Comparison of ENCODE assay signal across 9 cellular contexts in genomic region chr12:53061404-53062010, GRCh38. TPM values are rescaled to one million over a fixed set of nuclear protein-coding genes. Genes with fewer than 3 reads are reported as not detected.
DNase-seq lines count a peak whose midpoint lies in the region; ATAC-seq, FAIRE-seq and TF ChIP-seq lines count a peak whose summit lies in the region.
"Had no signal": no experiment of that assay in that cellular context is flagged by ENCODE, and none has a peak within 500 bp of the region (broad histone marks: within the 10 kb centered on the region; RNA-seq: fewer than 3 reads in every experiment).

No MANE protein-coding gene starts in this region.

- H3K79me1 ChIP-seq in mesendoderm (ENCODE audit: low read length): no peaks in the 10 kb centered on the region

- BruUV-seq in Calu3 (replicated peaks; lab: Mats Ljungman, UMichigan) (no TSS peak), GM12878 (replicated peaks; lab: Mats Ljungman, UMichigan) (no TSS peak)

- no peak overlapping the region for H2AFZ ChIP-seq in GM12878 (ENCODE audit: control insufficient read depth, low read depth, low read length)

- peaks cover 23% of the 10 kb centered on the region for H3K36me3 Mint-ChIP-seq in Calu3 (ENCODE audit: insufficient read depth, unreplicated experiment)
- H3K36me3 Mint-ChIP-seq: activated naive CD4-positive, alpha-beta T cell treated with anti-CD3 and anti-CD28 coated beads, Interleukin-2, amount 50 U/mL, for 72 hours had no signal

- no peak overlapping the region for H3K56ac ChIP-seq in mesendoderm (ENCODE audit: low read length)

- H3K4me3 ChIP-seq in GM12878 (no peak overlapping the region), mesendoderm (ENCODE audit: low read length) (no peak overlapping the region)

- H2BK120ac ChIP-seq in mesendoderm (ENCODE audit: low read depth, low read length): no peak overlapping the region

- no peak overlapping the region for H2BK15ac ChIP-seq in mesendoderm (replicated peaks; ENCODE audit: low read depth)

- SMC1A ChIA-PET in GM12878 (lab: Charles Lee; ENCODE audit: uncharacterized antibody, unreplicated experiment): interaction anchor here (7.8 kb wide), 1 partner anchor 40 kb away, joined by 126 read pairs; the partner anchor contains the start of gene SOAT2

- no peak overlapping the region for H2AK5ac ChIP-seq in mesendoderm (ENCODE audit: low read length)

- in situ Hi-C loops in GM12878 (cut with MboI): no loop called here

- RAD21 ChIA-PET in GM12878 (lab: Charles Lee; ENCODE audit: unreplicated experiment): interaction anchor here (0.8 kb wide), 1 partner anchor 40 kb away, joined by 3 read pairs; no protein-coding TSS in a partner anchor

- H4K20me1 ChIP-seq in GM12878 (ENCODE audit: control insufficient read depth, insufficient read depth): no peaks in the 10 kb centered on the region

- ATAC-seq in GM12878 (peak; percentile 49), HG03097 (IDR thresholded peaks at IDR 0.05; ENCODE audit: low FRiP score, unreplicated experiment) (no peak), HG02759 (IDR thresholded peaks at IDR 0.05; ENCODE audit: unreplicated experiment) (no peak)

- CTCF ChIA-PET in Calu3 (lab: Charles Lee) (interaction anchor here (0.6 to 1.6 kb wide), 7 partner anchors 13 to 1169 kb away, joined by 3 to 7 read pairs (median 4); no protein-coding TSS in a partner anchor), GM12878 (lab: Yijun Ruan, JAX) (interaction anchor here (0.7 to 2.0 kb wide), 6 partner anchors 10 to 41 kb away, joined by 3 to 7 read pairs (median 4); partner anchors contain the start of genes SOAT2 and TNS2)

- H3K4me3 Mint-ChIP-seq in Calu3 (ENCODE audit: low read depth, unreplicated experiment): no peak overlapping the region

- H4K5ac ChIP-seq in mesendoderm (ENCODE audit: low read length): no peak overlapping the region

- H3K23ac ChIP-seq in mesendoderm (ENCODE audit: low read length): no peak overlapping the region

- no peak overlapping the region for H3K18ac ChIP-seq in mesendoderm (ENCODE audit: low read length)

- no peak for FAIRE-seq in GM12878 (lab: Jason Lieb, UNC)

- H3K79me2 ChIP-seq in GM12878 (ENCODE audit: control insufficient read depth, insufficient read depth, low read length) (no peaks in the 10 kb centered on the region), mesendoderm (ENCODE audit: control insufficient read depth, insufficient read depth, low read length) (no peaks in the 10 kb centered on the region)

- TF ChIP-seq RAD21 in GM12878 (IDR thresholded peaks at IDR 0.05; ENCODE audit: insufficient read depth, low read depth, low read length): no peak

- intact Hi-C loops in Calu3 (cut with micrococcal nuclease; ENCODE audit: unreplicated experiment) (no loop called here), GM12878 (cut with micrococcal nuclease; ENCODE audit: unreplicated experiment) (no loop called here)

- H3K27me3 ChIP-seq in GM12878 (replicated peaks in 1 of 2; ENCODE audit: control insufficient read depth in 2 of 2, insufficient read depth in 2 of 2, low read length in 1 of 2) (no peaks in the 10 kb centered on the region), mesendoderm (ENCODE audit: insufficient read depth, low read length, poor library complexity) (no peaks in the 10 kb centered on the region)

- H3K36me3 ChIP-seq in GM12878 (ENCODE audit: control insufficient read depth in 2 of 2, insufficient read depth in 2 of 2, low read length in 1 of 2): peaks cover 5 to 6% of the 10 kb centered on the region in 2 experiments; a peak in 3 of 4 replicates
- peaks cover 1% of the 10 kb centered on the region for H3K36me3 ChIP-seq in mesendoderm (ENCODE audit: control insufficient read depth, insufficient read depth, low read length)

- H3K27me3 Mint-ChIP-seq in Calu3 (ENCODE audit: unreplicated experiment): peaks cover 21% of the 10 kb centered on the region

- peak; percentile 47; the same call in 1 of the 2 replicates for TF ChIP-seq POLR2A in GM12878 (IDR thresholded peaks at IDR 0.05; ENCODE audit: low read depth, low read length)

- peaks cover 22% of the 10 kb centered on the region for H3K4me1 Mint-ChIP-seq in Calu3 (ENCODE audit: low read depth, unreplicated experiment)

- POLR2A ChIA-PET in GM12878 (lab: Charles Lee): interaction anchor here (0.9 kb wide), 1 partner anchor 33 kb away, joined by 7 read pairs; no protein-coding TSS in a partner anchor

- H3K4me2 ChIP-seq in GM12878 (ENCODE audit: control insufficient read depth, insufficient read depth) (no peak overlapping the region), mesendoderm (ENCODE audit: low read length) (no peak overlapping the region)

- no peak overlapping the region for H2BK5ac ChIP-seq in mesendoderm (ENCODE audit: low read length)

- H3K4me1 ChIP-seq in GM12878 (ENCODE audit: control insufficient read depth, insufficient read depth, low read length): no peaks in the 10 kb centered on the region
- no peaks in the 10 kb centered on the region for H3K4me1 ChIP-seq in mesendoderm (ENCODE audit: control insufficient read depth, low read depth, low read length)

- TF ChIP-seq CTCF in Calu3 (IDR thresholded peaks at IDR 0.05; ENCODE audit: unreplicated experiment): no peak
- peak; percentile 8 to 31 (median 21); a peak in 3 of 6 replicates for TF ChIP-seq CTCF in GM12878 (IDR thresholded peaks at IDR 0.05 in 2 of 3, conservative IDR thresholded peaks at IDR 0.05 in 1 of 3; ENCODE audit: control insufficient read depth in 2 of 3, extremely low read depth in 1 of 3, insufficient read depth in 1 of 3, low read depth in 3 of 3, low read length in 3 of 3)

- TF ChIP-seq EP300 in GM12878 (IDR thresholded peaks at IDR 0.05; ENCODE audit: borderline replicate concordance in 1 of 2, control insufficient read depth in 1 of 2, low read depth in 2 of 2, low read length in 2 of 2): no peak

- DNase-seq in Calu3 (peak; percentile 63), NCI-H1105 (lab: John Stamatoyannopoulos, UW) (peak; percentile 77), GM12878 (ENCODE audit: low read depth, low spot score) (no peak), mesendoderm (peak; percentile 57)
- no peak for DNase-seq in NK-92 treated with Interleukin-12 subunit alpha and Interleukin-12 subunit beta, amount 100 ng/mL, for 24 hours (lab: John Stamatoyannopoulos, UW)
- DNase-seq in activated T-cell treated with anti-CD3 and anti-CD28 coated beads, Interleukin-2, amount 50 U/mL, for 48 hours: no peak

- peak overlapping the region; percentile 61 for H3K27ac Mint-ChIP-seq in Calu3 (ENCODE audit: unreplicated experiment)
- H3K27ac Mint-ChIP-seq: activated naive CD4-positive, alpha-beta T cell treated with anti-CD3 and anti-CD28 coated beads, Interleukin-2, amount 50 U/mL, for 72 hours had no signal

- no peak overlapping the region for H4K8ac ChIP-seq in mesendoderm (ENCODE audit: low read depth, low read length)

- no peak overlapping the region for H3K4ac ChIP-seq in mesendoderm (ENCODE audit: low read depth, low read length)

- H3K9ac ChIP-seq in GM12878 (ENCODE audit: control insufficient read depth, insufficient read depth, low read length) (no peak overlapping the region), mesendoderm (ENCODE audit: low read length) (no peak overlapping the region)

- H3K9me3 ChIP-seq in GM12878 (replicated peaks; ENCODE audit: control insufficient read depth, insufficient read depth, low read length): no peaks in the 10 kb centered on the region

- no peak overlapping the region for H3K27ac ChIP-seq in GM12878 (ENCODE audit: control insufficient read depth, insufficient read depth)
- no peak overlapping the region for H3K27ac ChIP-seq in mesendoderm (ENCODE audit: low read depth, low read length)

- whole genome bisulfite sequencing in GM12878 (ENCODE audit: insufficient coverage, insufficient replicate concordance, low lambda C conversion rate, missing lambda C conversion rate): 46% methylated on average over 5 of the region's 5 CpGs
- no CpG with 5 or more reads among the region's 5 CpGs for WGBS in mesendoderm (ENCODE audit: extremely low coverage, insufficient coverage, low lambda C conversion rate)

- no peaks in the 10 kb centered on the region for H3K9me3 Mint-ChIP-seq in Calu3 (ENCODE audit: low read depth, unreplicated experiment)
- H3K9me3 Mint-ChIP-seq: activated naive CD4-positive, alpha-beta T cell treated with anti-CD3 and anti-CD28 coated beads, Interleukin-2, amount 50 U/mL, for 72 hours had no signal

RNA-seq across cellular contexts. Expression of gene TNS2, which starts 11.6 kb away (rescaled TPM):
- total RNA-seq in Calu3 (2022): 1.3 and 4.7 TPM in 2 replicates
- total RNA-seq in GM12878 (2013; cell fraction: nucleolus; rRNA removed): 1.7 and 2.7 TPM in 2 replicates
- 0.17 and 0.22 TPM in 2 replicates for total RNA-seq in GM12878 (2014; rRNA removed)
- not detected in 2 replicates for total RNA-seq in GM12878 (2014; rRNA removed; fragmentation: Illumina TruSeq; extraction: Trizol)
- total RNA-seq in GM12878 (2021): 0.66 and 0.72 TPM in 2 replicates
- 0.14 TPM for polyA plus RNA-seq in GM12878 (2011; ENCODE audit: low read depth)
- 0.07 TPM in 1 of 2 replicates, not detected in the other for polyA plus RNA-seq in GM12878 (2011; rRNA removed)
- 0.07 and 0.10 TPM in 2 replicates for polyA plus RNA-seq in GM12878 (2011; cell fraction: cytosol; rRNA removed)
- 0.97 and 1.3 TPM in 2 replicates for polyA plus RNA-seq in GM12878 (2011; cell fraction: nucleus; rRNA removed)
- polyA plus RNA-seq in GM12878 (2012): 0.39 and 0.64 TPM in 2 replicates
- 0.03 and 0.11 TPM in 2 replicates for polyA plus RNA-seq in GM12878 (2014; fragmentation: Illumina TruSeq; extraction: Trizol)
- polyA plus RNA-seq in GM12878 (2014; fragmentation: Nextera tagmentation; extraction: Ambion mirVana): not detected
- polyA plus RNA-seq in GM12878 (2014; rRNA removed): 0.15 and 0.52 TPM in 2 replicates
- under 1 TPM in 1 of 2 experiments, not detected in 1; 0.20 TPM for polyA plus RNA-seq in GM12878 (2016; fragmentation: Nextera tagmentation; extraction: Ambion mirVana)
- polyA minus RNA-seq in GM12878 (2011; rRNA and poly(A)+ RNA removed): 0.57 TPM in 1 of 2 replicates, not detected in the other
- 0.62 and 2.8 TPM in 2 replicates for polyA minus RNA-seq in GM12878 (2011; cell fraction: cytosol; rRNA and poly(A)+ RNA removed)
- polyA minus RNA-seq in GM12878 (2011; cell fraction: nucleus; rRNA and poly(A)+ RNA removed): 0.48 and 1.2 TPM in 2 replicates
- polyA plus RNA-seq in mesendoderm (2013, experiment 1 of 2): 15.4 TPM
- polyA plus RNA-seq in mesendoderm (2013, experiment 2 of 2): 22.5 TPM

RNA-seq across cellular contexts. Expression of gene SPRYD3, which starts 17.7 kb away (rescaled TPM):
- 12.9 and 14.6 TPM in 2 replicates for total RNA-seq in Calu3 (2022)
- 14.3 and 17.7 TPM in 2 replicates for total RNA-seq in GM12878 (2013; cell fraction: nucleolus; rRNA removed)
- 18.7 and 21.0 TPM in 2 replicates for total RNA-seq in GM12878 (2014; rRNA removed)
- 10.4 and 11.2 TPM in 2 replicates for total RNA-seq in GM12878 (2014; rRNA removed; fragmentation: Illumina TruSeq; extraction: Trizol)
- 24.7 and 27.7 TPM in 2 replicates for total RNA-seq in GM12878 (2021)
- polyA plus RNA-seq in GM12878 (2011; ENCODE audit: low read depth): 6.7 TPM
- polyA plus RNA-seq in GM12878 (2011; rRNA removed): 12.4 and 19.4 TPM in 2 replicates
- 28.7 and 32.0 TPM in 2 replicates for polyA plus RNA-seq in GM12878 (2011; cell fraction: cytosol; rRNA removed)
- 22.8 and 28.5 TPM in 2 replicates for polyA plus RNA-seq in GM12878 (2011; cell fraction: nucleus; rRNA removed)
- polyA plus RNA-seq in GM12878 (2012): 14.5 and 15.8 TPM in 2 replicates
- 9.4 and 18.3 TPM in 2 replicates for polyA plus RNA-seq in GM12878 (2014; fragmentation: Illumina TruSeq; extraction: Trizol)
- 1 to 10 TPM; 2.3 to 3.5 TPM for polyA plus RNA-seq in GM12878 (2014; fragmentation: Nextera tagmentation; extraction: Ambion mirVana)
- 21.4 and 21.7 TPM in 2 replicates for polyA plus RNA-seq in GM12878 (2014; rRNA removed)
- polyA plus RNA-seq in GM12878 (2016; fragmentation: Nextera tagmentation; extraction: Ambion mirVana): 10 to 100 TPM; 26.2 to 26.4 TPM
- polyA minus RNA-seq in GM12878 (2011; rRNA and poly(A)+ RNA removed): 24.0 and 32.3 TPM in 2 replicates
- 12.1 and 12.6 TPM in 2 replicates for polyA minus RNA-seq in GM12878 (2011; cell fraction: cytosol; rRNA and poly(A)+ RNA removed)
- 10.4 and 18.8 TPM in 2 replicates for polyA minus RNA-seq in GM12878 (2011; cell fraction: nucleus; rRNA and poly(A)+ RNA removed)
- polyA plus RNA-seq in mesendoderm (2013, experiment 1 of 2): 4.4 TPM
- polyA plus RNA-seq in mesendoderm (2013, experiment 2 of 2): 4.3 TPM

RNA-seq across cellular contexts. Expression of gene IGFBP6, which starts 36.0 kb away (rescaled TPM):
- total RNA-seq in Calu3 (2022): 25.4 and 67.0 TPM in 2 replicates
- not detected in 2 replicates for total RNA-seq in GM12878 (2013; cell fraction: nucleolus; rRNA removed)
- 0.56 TPM in 1 of 2 replicates, not detected in the other for total RNA-seq in GM12878 (2014; rRNA removed)
- not detected in 2 replicates for total RNA-seq in GM12878 (2014; rRNA removed; fragmentation: Illumina TruSeq; extraction: Trizol)
- 0.64 and 0.87 TPM in 2 replicates for total RNA-seq in GM12878 (2021)
- polyA plus RNA-seq in GM12878 (2011; ENCODE audit: low read depth): not detected
- 0.16 and 0.60 TPM in 2 replicates for polyA plus RNA-seq in GM12878 (2011; rRNA removed)
- polyA plus RNA-seq in GM12878 (2011; cell fraction: cytosol; rRNA removed): 0.67 and 0.85 TPM in 2 replicates
- 0.22 and 0.31 TPM in 2 replicates for polyA plus RNA-seq in GM12878 (2011; cell fraction: nucleus; rRNA removed)
- 0.19 and 0.21 TPM in 2 replicates for polyA plus RNA-seq in GM12878 (2012)
- polyA plus RNA-seq in GM12878 (2014; fragmentation: Illumina TruSeq; extraction: Trizol): not detected in 2 replicates
- polyA plus RNA-seq in GM12878 (2014; fragmentation: Nextera tagmentation; extraction: Ambion mirVana): under 1 TPM in 1 of 2 experiments, not detected in 1; 0.09 TPM
- 0.35 and 0.84 TPM in 2 replicates for polyA plus RNA-seq in GM12878 (2014; rRNA removed)
- polyA plus RNA-seq in GM12878 (2016; fragmentation: Nextera tagmentation; extraction: Ambion mirVana): under 1 TPM; 0.44 to 0.80 TPM
- polyA minus RNA-seq in GM12878 (2011; rRNA and poly(A)+ RNA removed): 0.77 TPM in 1 of 2 replicates, not detected in the other
- polyA minus RNA-seq in GM12878 (2011; cell fraction: cytosol; rRNA and poly(A)+ RNA removed): not detected in 2 replicates
- polyA minus RNA-seq in GM12878 (2011; cell fraction: nucleus; rRNA and poly(A)+ RNA removed): not detected in 2 replicates
- polyA plus RNA-seq in mesendoderm (2013, experiment 1 of 2): 4.1 TPM
- 4.5 TPM for polyA plus RNA-seq in mesendoderm (2013, experiment 2 of 2)

RNA-seq across cellular contexts. Expression of gene SOAT2, which starts 41.8 kb away (rescaled TPM):
- total RNA-seq in Calu3 (2022) (not detected in 2 replicates), GM12878 (2014; rRNA removed) (1.2 and 1.6 TPM in 2 replicates), GM12878 (2014; rRNA removed; fragmentation: Illumina TruSeq; extraction: Trizol) (0.60 and 0.67 TPM in 2 replicates), GM12878 (2021) (1.6 and 1.9 TPM in 2 replicates)
- total RNA-seq in GM12878 (2013; cell fraction: nucleolus; rRNA removed): not detected in 2 replicates
- polyA plus RNA-seq in GM12878 (2011; ENCODE audit: low read depth): not detected
- polyA plus RNA-seq in GM12878 (2011; rRNA removed) (0.24 and 0.30 TPM in 2 replicates), GM12878 (2014; fragmentation: Illumina TruSeq; extraction: Trizol) (0.43 and 0.78 TPM in 2 replicates), GM12878 (2014; fragmentation: Nextera tagmentation; extraction: Ambion mirVana) (under 1 TPM; 0.08 to 0.33 TPM), GM12878 (2014; rRNA removed) (1.7 and 2.4 TPM in 2 replicates), GM12878 (2016; fragmentation: Nextera tagmentation; extraction: Ambion mirVana) (under 1 TPM; 0.46 to 0.72 TPM)
- polyA plus RNA-seq in GM12878 (2011; cell fraction: cytosol; rRNA removed): 0.31 and 0.53 TPM in 2 replicates
- 1.7 TPM in 2 replicates for polyA plus RNA-seq in GM12878 (2011; cell fraction: nucleus; rRNA removed)
- 0.21 TPM in 1 of 2 replicates, not detected in the other for polyA plus RNA-seq in GM12878 (2012)
- 0.36 TPM in 1 of 2 replicates, not detected in the other for polyA minus RNA-seq in GM12878 (2011; rRNA and poly(A)+ RNA removed)
- not detected in 2 replicates for polyA minus RNA-seq in GM12878 (2011; cell fraction: cytosol; rRNA and poly(A)+ RNA removed)
- 0.24 and 0.48 TPM in 2 replicates for polyA minus RNA-seq in GM12878 (2011; cell fraction: nucleus; rRNA and poly(A)+ RNA removed)
- not detected for polyA plus RNA-seq in mesendoderm (2013, experiment 1 of 2)
- polyA plus RNA-seq in mesendoderm (2013, experiment 2 of 2): 0.01 TPM

RNA-seq across cellular contexts. Expression of gene EIF4B, which starts 55.3 kb away (rescaled TPM):
- total RNA-seq in Calu3 (2022) (242 and 272 TPM in 2 replicates), GM12878 (2014; rRNA removed) (519 and 635 TPM in 2 replicates), GM12878 (2014; rRNA removed; fragmentation: Illumina TruSeq; extraction: Trizol) (742 and 752 TPM in 2 replicates), GM12878 (2021) (628 and 637 TPM in 2 replicates)
- total RNA-seq in GM12878 (2013; cell fraction: nucleolus; rRNA removed): 239 and 240 TPM in 2 replicates
- 340 TPM for polyA plus RNA-seq in GM12878 (2011; ENCODE audit: low read depth)
- polyA plus RNA-seq in GM12878 (2011; rRNA removed) (494 and 678 TPM in 2 replicates), GM12878 (2014; fragmentation: Illumina TruSeq; extraction: Trizol) (625 and 749 TPM in 2 replicates), GM12878 (2014; fragmentation: Nextera tagmentation; extraction: Ambion mirVana) (100 to 1,000 TPM; 133 to 144 TPM), GM12878 (2014; rRNA removed) (326 and 368 TPM in 2 replicates), GM12878 (2016; fragmentation: Nextera tagmentation; extraction: Ambion mirVana) (100 to 1,000 TPM; 123 TPM)
- 381 and 532 TPM in 2 replicates for polyA plus RNA-seq in GM12878 (2011; cell fraction: cytosol; rRNA removed)
- polyA plus RNA-seq in GM12878 (2011; cell fraction: nucleus; rRNA removed): 218 and 250 TPM in 2 replicates
- 417 and 421 TPM in 2 replicates for polyA plus RNA-seq in GM12878 (2012)
- polyA minus RNA-seq in GM12878 (2011; rRNA and poly(A)+ RNA removed): 773 and 817 TPM in 2 replicates
- polyA minus RNA-seq in GM12878 (2011; cell fraction: cytosol; rRNA and poly(A)+ RNA removed): 266 and 313 TPM in 2 replicates
- 94.2 and 136 TPM in 2 replicates for polyA minus RNA-seq in GM12878 (2011; cell fraction: nucleus; rRNA and poly(A)+ RNA removed)
- 385 TPM for polyA plus RNA-seq in mesendoderm (2013, experiment 1 of 2)
- polyA plus RNA-seq in mesendoderm (2013, experiment 2 of 2): 407 TPM

Comparison
In these comparisons a context has a peak if more than half of its experiments do, and no peak if none do; other contexts are left out.
1. DNase-seq: peak in Calu3 (single experiment), NCI-H1105 (single experiment) and mesendoderm (single experiment); none in GM12878 (single experiment), NK-92 treated with Interleukin-12 subunit alpha and Interleukin-12 subunit beta, amount 100 ng/mL, for 24 hours (single experiment) and activated T-cell treated with anti-CD3 and anti-CD28 coated beads, Interleukin-2, amount 50 U/mL, for 48 hours (0 of 2).
2. RNA of gene IGFBP6, which starts 36.0 kb away (total RNA-seq): 25.4 to 67.0 TPM in Calu3; 0.56 to 0.87 TPM in GM12878; every median in the first group is over 10 times any median in the second.